Comparison of ENCODE assay signal across 30 cellular contexts in genomic region chr2:1049691-1050090, GRCh38.
A peak's percentile ranks its signal among the peaks of the same experiment; 100 is the strongest.
DNase-seq lines count a peak whose midpoint lies in the region; ATAC-seq and TF ChIP-seq lines count a peak whose summit lies in the region.
"Had no signal": no experiment of that assay in that cellular context is flagged by ENCODE, and none has a peak within 500 bp of the region (broad histone marks: within the 10 kb centered on the region; RNA-seq: fewer than 3 reads in every experiment).

No MANE protein-coding gene starts in this region.

- H3K36me3 ChIP-seq in tibial artery = no peaks in the 10 kb centered on the region
- H3K36me3 ChIP-seq: pancreas had no signal

- H3K27ac ChIP-seq in tibial artery = no peak overlapping the region
- H3K27ac ChIP-seq: pancreas, skin epidermis had no signal

- intact Hi-C loops in tibial artery (cut with DNase I; ENCODE audit: low total_unique reads) = no loop called here

- H3K4me3 ChIP-seq in fibroblast of pulmonary artery (replicated peaks; ENCODE audit: low read depth, low read length) (no peak overlapping the region), skeletal muscle cell (ENCODE audit: low read depth, low read length) (no peak overlapping the region), tibial artery (no peak overlapping the region)
- H3K4me3 ChIP-seq: pancreas, skin epidermis had no signal

- peaks cover 0 to 6% (median 0%) of the 10 kb centered on the region in 3 donors for H3K9me3 ChIP-seq in tibial artery
- H3K9me3 ChIP-seq: Caco-2, pancreas had no signal

- no peak for ATAC-seq in HG02610 (IDR thresholded peaks at IDR 0.05; ENCODE audit: unreplicated experiment)
- ATAC-seq: esophagus mucosa, pancreas had no signal

- no peaks in the 10 kb centered on the region for H3K4me1 ChIP-seq in tibial artery
- H3K4me1 ChIP-seq: Caco-2, pancreas had no signal

- DNase-seq in HS-27A (ENCODE audit: low read depth) = peak; percentile 9
- peak; percentile 4 for DNase-seq in amniotic epithelial cell (ENCODE audit: low read depth)
- DNase-seq in fibroblast of pulmonary artery (ENCODE audit: low read depth) = peak; percentile 14
- DNase-seq in skeletal muscle cell (ENCODE audit: low read depth) = peak; percentile 52
- no peak for DNase-seq in tibial artery
- no peak for DNase-seq in cerebellar nuclear complex (lab: John Stamatoyannopoulos, UW)
- DNase-seq in ureter (ENCODE audit: low spot score) = no peak
- DNase-seq: activated CD4-positive, alpha-beta memory T cell treated with anti-CD3 and anti-CD28 coated beads, Interleukin-2, amount 10 ng/mL, durations not matched to agents 7 days and 5 days; activated CD8-positive, alpha-beta memory T cell treated with anti-CD3 and anti-CD28 coated beads, Interleukin-2, amount 50 U/mL, for 4 hours; activated naive CD4-positive, alpha-beta T cell treated with anti-CD3 and anti-CD28 coated beads for 36 hours; amniotic stem cell; Caco-2; cortex of kidney; DMS79 treated with DMSO at 0.1 percent for 48 hours; GOT3; hypothalamus; KG1; mesenchymal stem cell; NCI-H1417; NCI-H2029; NCI-H345; NCI-H69; nephron progenitor cell; pancreas; SHP77; stimulated activated naive CD4-positive, alpha-beta T cell; T-helper 2 cell had no signal

- peaks cover 0 to 3% of the 10 kb centered on the region in 2 donors for H3K27me3 ChIP-seq in tibial artery
- H3K27me3 ChIP-seq: pancreas had no signal

- TF ChIP-seq CTCF in fibroblast of pulmonary artery (IDR thresholded peaks at IDR 0.05; ENCODE audit: low read length, missing control alignments) (no peak), tibial artery (IDR thresholded peaks at IDR 0.05) (no peak)

Comparison
In these comparisons a context has a peak if more than half of its experiments do, and no peak if none do; other contexts are left out.
1. DNase-seq: peak in HS-27A (single experiment), amniotic epithelial cell (single experiment), fibroblast of pulmonary artery (single experiment) and skeletal muscle cell (single experiment); none in tibial artery (0 of 2), cerebellar nuclear complex (0 of 2) and ureter (single experiment).